15 cellular contexts compared by ENCODE assay signal in the genomic region with DNA sequence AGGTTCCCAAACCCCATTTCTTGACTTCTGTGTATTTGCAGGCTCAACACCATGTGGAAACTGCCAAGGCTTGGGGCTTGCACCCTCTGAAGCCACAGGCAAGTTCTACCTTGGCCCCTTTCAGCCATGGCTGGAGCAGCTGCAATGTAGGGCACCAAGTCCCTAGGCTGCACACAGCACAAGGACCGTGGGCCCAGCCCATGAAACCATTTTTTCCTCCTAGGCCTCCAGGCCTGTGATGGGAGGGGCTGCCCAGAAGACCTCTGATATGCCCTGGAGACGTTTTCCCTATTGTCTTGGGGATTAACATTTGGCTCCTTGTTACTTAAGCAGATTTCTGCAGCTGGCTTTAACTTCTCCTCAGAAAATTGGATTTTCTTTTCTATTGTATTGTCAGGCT. TPM values are rescaled to one million over a fixed set of nuclear protein-coding genes. Genes with fewer than 3 reads are reported as not detected.
"Had no signal": no experiment of that assay in that cellular context is flagged by ENCODE, and none has a peak within 500 bp of the region (broad histone marks: within the 10 kb centered on the region; RNA-seq: fewer than 3 reads in every experiment).

No MANE protein-coding gene starts in this region.

RNA-seq across cellular contexts. Expression of a gene that starts 24.0 kb away (rescaled TPM):
- total RNA-seq: stomach, subcutaneous adipose tissue, suprapubic skin, temporal lobe, thoracic aorta, thyroid gland, tibial nerve, transverse colon, upper lobe of left lung, upper lobe of right lung, ureter, urinary bladder, uterus, vagina had no signal
- polyA plus RNA-seq: stomach, thymus, urinary bladder had no signal
